ENCODE assay signal across 23 cellular contexts in the genomic region with DNA sequence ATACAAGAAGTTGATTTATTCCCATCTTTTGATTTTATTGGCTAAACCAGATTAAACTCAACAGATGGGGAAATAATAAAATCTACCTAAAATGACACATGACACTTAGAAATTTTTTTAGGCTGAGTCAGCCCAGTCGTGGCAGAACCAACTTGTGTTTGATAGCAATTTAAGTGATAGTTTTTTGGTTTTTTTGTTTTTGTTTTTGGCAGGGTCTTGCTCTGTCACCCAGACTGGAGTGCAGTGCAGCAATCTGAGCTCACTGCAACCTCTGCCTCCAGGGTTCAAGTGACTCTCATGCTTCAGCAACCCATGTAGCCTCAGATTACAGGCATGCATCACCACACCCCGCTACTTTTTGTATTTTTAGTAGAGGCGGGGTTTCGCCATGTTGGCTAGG.
A peak's percentile ranks its signal among the peaks of the same experiment; 100 is the strongest.
DNase-seq lines count a peak whose midpoint lies in the region; ATAC-seq and TF ChIP-seq lines count a peak whose summit lies in the region.
"Had no signal": no experiment of that assay in that cellular context is flagged by ENCODE, and none has a peak within 500 bp of the region (broad histone marks: within the 10 kb centered on the region; RNA-seq: fewer than 3 reads in every experiment).

No MANE protein-coding gene starts in this region.

- CTCF ChIA-PET in SK-N-SH (lab: Yijun Ruan, JAX) = no interaction called here

- no peak overlapping the region for H2AFZ ChIP-seq in SK-N-SH (ENCODE audit: low read depth)

- H3K27me3 ChIP-seq in SK-N-SH (ENCODE audit: insufficient read depth) (no peaks in the 10 kb centered on the region), adipocyte (replicated peaks; ENCODE audit: control insufficient read depth, insufficient read depth, low read length) (no peaks in the 10 kb centered on the region)
- H3K27me3 ChIP-seq: BLaER1 had no signal

- H3K4me1 ChIP-seq in SK-N-SH (ENCODE audit: control insufficient read depth in 1 of 2, insufficient read depth in 2 of 2, low read depth in 1 of 2, low read length in 1 of 2) = no peaks in the 10 kb centered on the region; a peak in 1 of 4 replicates
- H3K4me1 ChIP-seq in adipocyte (ENCODE audit: control insufficient read depth, insufficient read depth, low read length) = peaks cover 22% of the 10 kb centered on the region
- H3K4me1 ChIP-seq: BLaER1 had no signal

- 66% methylated on average over 4 of the region's 4 CpGs for WGBS in SK-N-SH (ENCODE audit: low lambda C conversion rate)

- H3K4me2 ChIP-seq in SK-N-SH = no peak overlapping the region
- H3K4me2 ChIP-seq: BLaER1 had no signal

- H3K36me3 ChIP-seq in SK-N-SH (replicated peaks in 1 of 2; ENCODE audit: control insufficient read depth in 1 of 2, insufficient read depth in 2 of 2, low read length in 1 of 2) (no peaks in the 10 kb centered on the region), adipocyte (ENCODE audit: control insufficient read depth, insufficient read depth, low read length, severe bottlenecking) (no peaks in the 10 kb centered on the region)
- H3K36me3 ChIP-seq: BLaER1 had no signal

- TF ChIP-seq EP300 in SK-N-SH (IDR thresholded peaks at IDR 0.05; ENCODE audit: borderline replicate concordance in 1 of 2, low read depth in 1 of 2, low read length in 1 of 2) = no peak

- no peak for DNase-seq in SK-N-SH
- DNase-seq in adipocyte (ENCODE audit: low read depth) = peak; percentile 38
- DNase-seq in fibroblast of peridontal ligament (ENCODE audit: extremely low read depth) = peak; percentile 31
- DNase-seq in NCI-H345 (lab: John Stamatoyannopoulos, UW) = no peak
- no peak for DNase-seq in amygdala (lab: John Stamatoyannopoulos, UW)
- DNase-seq in NCI-H1694 (lab: John Stamatoyannopoulos, UW) = no peak
- DNase-seq: activated CD8-positive, alpha-beta T cell treated with anti-CD3 and anti-CD28 coated beads, Interleukin-2, amount 10 ng/mL, durations not matched to agents 7 days and 5 days; activated naive CD4-positive, alpha-beta T cell treated with anti-CD3 and anti-CD28 coated beads for 36 hours; activated T-cell treated with anti-CD3 and anti-CD28 coated beads, Interleukin-2, amount 50 U/mL, for 24 hours; aorta; Calu3; effector memory CD4-positive, alpha-beta T cell; head of caudate nucleus; MV-4-11; NCI-H1930; NCI-H510A treated with DMSO at 0.1 percent for 48 hours; stimulated activated CD4-positive, alpha-beta T cell treated with anti-CD3 and anti-CD28 coated beads, Interleukin-4, amount 100 ng/mL, for 24 hours; stimulated activated naive CD8-positive, alpha-beta T cell treated with anti-CD3 and anti-CD28 coated beads, Interleukin-15, amount 100 ng/mL, for 72 hours had no signal

- H3K9ac ChIP-seq in SK-N-SH = no peak overlapping the region
- no peak overlapping the region for H3K9ac ChIP-seq in adipocyte (ENCODE audit: low read length)
- H3K9ac ChIP-seq: BLaER1 had no signal

- H3K79me2 ChIP-seq in SK-N-SH (ENCODE audit: insufficient read depth) = no peaks in the 10 kb centered on the region

- no peaks in the 10 kb centered on the region for H3K9me3 ChIP-seq in SK-N-SH
- H3K9me3 ChIP-seq in adipocyte (ENCODE audit: control insufficient read depth, low read length) = no peaks in the 10 kb centered on the region
- H3K9me3 ChIP-seq: BLaER1 had no signal

- POLR2A ChIA-PET in SK-N-SH (lab: Yijun Ruan, JAX) = no interaction called here

- ATAC-seq in SK-N-SH treated with all-trans-retinoic acid at 6 μM for 48 hours (peak; percentile 64), GM18517 (IDR thresholded peaks at IDR 0.05; ENCODE audit: unreplicated experiment) (no peak)
- ATAC-seq: activated CD4-positive, CD25-positive, alpha-beta regulatory T cell treated with anti-CD3 and anti-CD28 coated beads, Interleukin-2, amount 50 U/mL, for 24 hours; activated CD8-positive, alpha-beta T cell treated with anti-CD3 and anti-CD28 coated beads, Interleukin-2, amount 10 ng/mL, durations not matched to agents 7 days and 5 days; stimulated activated naive CD8-positive, alpha-beta T cell treated with anti-CD3 and anti-CD28 coated beads, Interleukin-15, amount 100 ng/mL, for 72 hours had no signal

- H3K4me3 ChIP-seq in SK-N-SH (ENCODE audit: low read depth in 2 of 2, low read length in 1 of 2) (no peak overlapping the region), adipocyte (ENCODE audit: low read length) (no peak overlapping the region)
- H3K4me3 ChIP-seq: BLaER1 had no signal

- H3K9me2 ChIP-seq in SK-N-SH = no peaks in the 10 kb centered on the region

- no peaks in the 10 kb centered on the region for H4K20me1 ChIP-seq in SK-N-SH (ENCODE audit: insufficient read depth)
- H4K20me1 ChIP-seq: BLaER1 had no signal

- no peak for TF ChIP-seq CTCF in SK-N-SH (IDR thresholded peaks at IDR 0.05)

- no peak for TF ChIP-seq RAD21 in SK-N-SH (IDR thresholded peaks at IDR 0.05; ENCODE audit: low read length)

- no peak overlapping the region for H3K27ac ChIP-seq in SK-N-SH (ENCODE audit: low read depth in 2 of 2, low read length in 1 of 2)
- H3K27ac ChIP-seq: BLaER1, HL-60 had no signal

- no peaks in the 10 kb centered on the region for H3F3A ChIP-seq in SK-N-SH (replicated peaks; ENCODE audit: insufficient read depth)

TF ChIP-seq in SK-N-SH treated with all-trans-retinoic acid at 6 μM for 48 hours, 23 proteins besides CTCF, POLR2A, EP300 and RAD21:
- no peak for TF ChIP-seq ARNTL (CRISPR knock-in tag; IDR thresholded peaks at IDR 0.05; ENCODE audit: borderline replicate concordance, low read depth)
- TF ChIP-seq ISL1 (CRISPR knock-in tag; IDR thresholded peaks at IDR 0.05) = peak; percentile 61

TF ChIP-seq in SK-N-SH, 30 proteins besides CTCF, POLR2A, EP300 and RAD21:
- TF ChIP-seq GABPA (IDR thresholded peaks at IDR 0.05; ENCODE audit: low read depth) = no peak
- TF ChIP-seq, protein P1, sequence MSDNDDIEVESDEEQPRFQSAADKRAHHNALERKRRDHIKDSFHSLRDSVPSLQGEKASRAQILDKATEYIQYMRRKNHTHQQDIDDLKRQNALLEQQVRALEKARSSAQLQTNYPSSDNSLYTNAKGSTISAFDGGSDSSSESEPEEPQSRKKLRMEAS (IDR thresholded peaks at IDR 0.05; ENCODE audit: low read depth) = no peak

Comparison
In these comparisons a context has a peak if more than half of its experiments do, and no peak if none do; other contexts are left out.
1. DNase-seq: peak in adipocyte (single experiment) and fibroblast of peridontal ligament (single experiment); none in SK-N-SH (single experiment), NCI-H345 (single experiment), amygdala (0 of 56) and NCI-H1694 (single experiment).